ENCODE assay signal across 27 cellular contexts in the genomic region with DNA sequence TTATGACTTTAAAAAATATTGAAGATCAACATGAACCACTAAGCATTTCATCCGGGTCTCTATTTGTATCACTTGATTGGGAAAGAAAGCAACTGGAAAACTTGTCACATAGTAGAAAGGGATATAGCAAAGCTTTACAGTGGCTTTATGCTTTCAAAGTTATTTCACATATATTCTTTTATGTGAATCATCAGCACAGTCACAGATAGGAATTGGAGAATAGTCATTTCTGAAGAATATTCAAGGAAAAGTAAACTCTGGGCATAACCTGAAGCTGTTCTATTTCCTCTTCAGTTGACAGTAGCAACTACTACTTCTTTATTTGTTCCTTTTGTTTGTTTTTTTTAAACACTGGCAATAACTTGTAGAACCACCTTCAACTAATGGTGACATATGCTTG.
"Had no signal": no experiment of that assay in that cellular context is flagged by ENCODE, and none has a peak within 500 bp of the region (broad histone marks: within the 10 kb centered on the region; RNA-seq: fewer than 3 reads in every experiment).

No MANE protein-coding gene starts in this region.

- H3K27ac ChIP-seq: body of pancreas, cardiac muscle cell, coronary artery, esophagus muscularis mucosa, foreskin keratinocyte, gastrocnemius medialis, heart left ventricle, hepatocyte had no signal

- DNase-seq: activated CD4-positive, alpha-beta memory T cell treated with anti-CD3 and anti-CD28 coated beads, Interleukin-2, amount 10 ng/mL, durations not matched to agents 7 days and 5 days; activated CD4-positive, alpha-beta T cell treated with anti-CD3 and anti-CD28 coated beads for 1 hour; activated CD4-positive, alpha-beta T cell treated with anti-CD3 and anti-CD28 coated beads for 4 hours; activated CD4-positive, alpha-beta T cell treated with anti-CD3 and anti-CD28 coated beads, Interleukin-2, amount 10 ng/mL, durations not matched to agents 7 days and 5 days; activated CD4-positive, alpha-beta T cell treated with anti-CD3 and anti-CD28 coated beads, Interleukin-2, amount 50 U/mL, for 4 hours; activated CD8-positive, alpha-beta memory T cell treated with anti-CD3 and anti-CD28 coated beads, Interleukin-2, amount 50 U/mL, for 48 hours; activated gamma-delta T cell; activated naive CD4-positive, alpha-beta T cell treated with anti-CD3 and anti-CD28 coated beads, Interleukin-2, amount 50 U/mL, for 16 hours; activated naive CD4-positive, alpha-beta T cell treated with Interleukin-2 at 50 U/mL for 16 hours; activated T-cell treated with anti-CD3 and anti-CD28 coated beads for 4 hours; activated T-cell treated with anti-CD3 and anti-CD28 coated beads, Interleukin-2, amount 50 U/mL, for 24 hours; activated T-cell treated with anti-CD3 and anti-CD28 coated beads, Interleukin-2, amount 50 U/mL, for 72 hours; amniotic stem cell; anterior cingulate cortex; body of pancreas; effector CD4-positive, alpha-beta T cell; effector memory CD8-positive, alpha-beta T cell; erythroblast; foreskin keratinocyte; gastrocnemius medialis; glutamatergic neuron; heart left ventricle; T-helper 2 cell had no signal

- H3K4me3 ChIP-seq: body of pancreas, cardiac muscle cell, coronary artery, esophagus muscularis mucosa, gastrocnemius medialis, heart left ventricle, hepatocyte had no signal
